1 cellular context compared by ENCODE assay signal in the genomic region with DNA sequence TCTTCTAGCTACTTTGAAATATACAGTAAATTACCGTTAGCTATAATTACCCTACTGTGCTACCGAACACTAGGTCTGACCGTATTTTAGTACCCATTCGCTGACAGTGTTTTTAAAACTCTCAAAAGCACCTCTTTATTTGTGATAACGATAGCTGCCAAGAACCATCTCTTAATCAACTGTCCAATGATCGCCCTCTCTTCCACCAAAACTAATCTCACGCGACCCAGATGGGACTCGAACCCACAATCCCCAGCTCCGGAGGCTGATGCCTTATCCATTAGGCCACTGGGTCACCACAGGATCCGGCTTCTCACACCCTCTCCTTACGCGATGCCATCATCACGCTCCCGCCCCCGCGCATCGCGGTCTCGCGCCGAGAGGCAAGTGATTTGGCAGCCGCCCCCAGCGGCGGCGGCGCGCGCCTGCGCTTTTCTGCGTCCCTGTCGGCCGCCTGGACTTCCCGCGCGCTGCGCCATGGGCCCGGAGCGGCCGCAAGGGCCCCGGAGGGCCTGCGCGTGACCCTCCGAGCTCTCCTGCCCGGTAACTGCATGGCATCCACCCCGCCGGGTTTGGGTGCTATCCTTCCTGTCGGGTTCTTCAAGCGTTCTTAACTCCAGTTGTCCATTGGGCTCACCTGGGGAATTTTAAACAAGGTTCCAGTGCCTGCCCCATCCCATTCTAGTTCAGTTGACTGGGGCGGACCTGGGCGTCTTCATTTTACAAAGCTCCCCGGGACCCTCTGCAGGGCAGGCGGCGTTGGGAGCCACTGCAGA.
A peak's percentile ranks its signal among the peaks of the same experiment; 100 is the strongest.
TF ChIP-seq lines count a peak whose summit lies in the region.

No MANE protein-coding gene starts in this region.

TF ChIP-seq in HEK293, 187 proteins besides CTCF, POLR2A, EP300 and RAD21 (continued from another document):
- TF ChIP-seq, protein P1, sequence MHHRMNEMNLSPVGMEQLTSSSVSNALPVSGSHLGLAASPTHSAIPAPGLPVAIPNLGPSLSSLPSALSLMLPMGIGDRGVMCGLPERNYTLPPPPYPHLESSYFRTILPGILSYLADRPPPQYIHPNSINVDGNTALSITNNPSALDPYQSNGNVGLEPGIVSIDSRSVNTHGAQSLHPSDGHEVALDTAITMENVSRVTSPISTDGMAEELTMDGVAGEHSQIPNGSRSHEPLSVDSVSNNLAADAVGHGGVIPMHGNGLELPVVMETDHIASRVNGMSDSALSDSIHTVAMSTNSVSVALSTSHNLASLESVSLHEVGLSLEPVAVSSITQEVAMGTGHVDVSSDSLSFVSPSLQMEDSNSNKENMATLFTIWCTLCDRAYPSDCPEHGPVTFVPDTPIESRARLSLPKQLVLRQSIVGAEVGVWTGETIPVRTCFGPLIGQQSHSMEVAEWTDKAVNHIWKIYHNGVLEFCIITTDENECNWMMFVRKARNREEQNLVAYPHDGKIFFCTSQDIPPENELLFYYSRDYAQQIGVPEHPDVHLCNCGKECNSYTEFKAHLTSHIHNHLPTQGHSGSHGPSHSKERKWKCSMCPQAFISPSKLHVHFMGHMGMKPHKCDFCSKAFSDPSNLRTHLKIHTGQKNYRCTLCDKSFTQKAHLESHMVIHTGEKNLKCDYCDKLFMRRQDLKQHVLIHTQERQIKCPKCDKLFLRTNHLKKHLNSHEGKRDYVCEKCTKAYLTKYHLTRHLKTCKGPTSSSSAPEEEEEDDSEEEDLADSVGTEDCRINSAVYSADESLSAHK (tag by site-specific recombination; IDR thresholded peaks at IDR 0.05) = peak; percentile 74
- TF ChIP-seq, protein P2, sequence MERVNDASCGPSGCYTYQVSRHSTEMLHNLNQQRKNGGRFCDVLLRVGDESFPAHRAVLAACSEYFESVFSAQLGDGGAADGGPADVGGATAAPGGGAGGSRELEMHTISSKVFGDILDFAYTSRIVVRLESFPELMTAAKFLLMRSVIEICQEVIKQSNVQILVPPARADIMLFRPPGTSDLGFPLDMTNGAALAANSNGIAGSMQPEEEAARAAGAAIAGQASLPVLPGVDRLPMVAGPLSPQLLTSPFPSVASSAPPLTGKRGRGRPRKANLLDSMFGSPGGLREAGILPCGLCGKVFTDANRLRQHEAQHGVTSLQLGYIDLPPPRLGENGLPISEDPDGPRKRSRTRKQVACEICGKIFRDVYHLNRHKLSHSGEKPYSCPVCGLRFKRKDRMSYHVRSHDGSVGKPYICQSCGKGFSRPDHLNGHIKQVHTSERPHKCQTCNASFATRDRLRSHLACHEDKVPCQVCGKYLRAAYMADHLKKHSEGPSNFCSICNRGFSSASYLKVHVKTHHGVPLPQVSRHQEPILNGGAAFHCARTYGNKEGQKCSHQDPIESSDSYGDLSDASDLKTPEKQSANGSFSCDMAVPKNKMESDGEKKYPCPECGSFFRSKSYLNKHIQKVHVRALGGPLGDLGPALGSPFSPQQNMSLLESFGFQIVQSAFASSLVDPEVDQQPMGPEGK (tag by site-specific recombination; IDR thresholded peaks at IDR 0.05) = peak; percentile 96
- TF ChIP-seq ZNF629 (tag by site-specific recombination; IDR thresholded peaks at IDR 0.05) (peak; percentile 94), ZSCAN23 (tag by site-specific recombination; IDR thresholded peaks at IDR 0.05) (0 out of 2 replicates have a peak, but pooled peaks have one; percentile 55), ZNF658 (tag by site-specific recombination; IDR thresholded peaks at IDR 0.05) (no peak), GLIS1 (tag by site-specific recombination; IDR thresholded peaks at IDR 0.05) (peak; percentile 93), ZNF132 (tag by site-specific recombination; IDR thresholded peaks at IDR 0.05; ENCODE audit: borderline replicate concordance) (no peak), KLF9 (tag by site-specific recombination; IDR thresholded peaks at IDR 0.05; ENCODE audit: low read depth) (peak; percentile 92), ZNF514 (tag by site-specific recombination; IDR thresholded peaks at IDR 0.05) (no peak), ZNF654 (tag by site-specific recombination; IDR thresholded peaks at IDR 0.05; ENCODE audit: low read depth) (0 out of 2 replicates have a peak, but pooled peaks have one; percentile 9), ZNF624 (tag by site-specific recombination; IDR thresholded peaks at IDR 0.05) (no peak)
